21 cellular contexts compared by ENCODE assay signal in genomic region chr1:40928699-40929098, GRCh38. TPM values are rescaled to one million over a fixed set of nuclear protein-coding genes. Genes with fewer than 3 reads are reported as not detected.
DNase-seq lines count a peak whose midpoint lies in the region; ATAC-seq and TF ChIP-seq lines count a peak whose summit lies in the region.
"Had no signal": no experiment of that assay in that cellular context is flagged by ENCODE, and none has a peak within 500 bp of the region (broad histone marks: within the 10 kb centered on the region; RNA-seq: fewer than 3 reads in every experiment).

No MANE protein-coding gene starts in this region.

- ATAC-seq in heart right ventricle, result no peak
- ATAC-seq in natural killer cell treated with Interleukin-12 subunit alpha and Interleukin-12 subunit beta and Interleukin-15 and Interleukin-18, amount 100 ng/mL, for 72 hours, result no peak
- ATAC-seq: CD8-positive, alpha-beta T cell; GM23338; HCT116 had no signal

- H3K79me2 ChIP-seq in OCI-LY3 (ENCODE audit: low read length), result no peaks in the 10 kb centered on the region

- intact Hi-C loops in heart right ventricle (cut with DNase I), result no loop called here

- no peak overlapping the region for H3K4me3 Mint-ChIP-seq in nephron progenitor cell
- H3K4me3 Mint-ChIP-seq in natural killer cell treated with Interleukin-12 subunit alpha and Interleukin-12 subunit beta and Interleukin-15 and Interleukin-18, amount 100 ng/mL, for 72 hours, result no peak overlapping the region
- H3K4me3 Mint-ChIP-seq: B cell; CD4-positive, CD25-positive, alpha-beta regulatory T cell; CD8-positive, alpha-beta T cell; GM23338; H9; HFFc6 had no signal

- H3K9me3 ChIP-seq in OCI-LY3 (ENCODE audit: insufficient read depth, low read length) (no peaks in the 10 kb centered on the region), subcutaneous abdominal adipose tissue (ENCODE audit: control insufficient read depth in 5 of 5, low read length in 5 of 5) (no peaks in the 10 kb centered on the region), heart right ventricle (no peaks in the 10 kb centered on the region)
- H3K9me3 ChIP-seq: BLaER1, Caco-2 had no signal

- TF ChIP-seq CTCF in OCI-LY3 (IDR thresholded peaks at IDR 0.05; ENCODE audit: low read depth, low read length), result no peak
- no peak for TF ChIP-seq CTCF in nephron progenitor cell (IDR thresholded peaks at IDR 0.05)
- no peak for TF ChIP-seq CTCF in heart right ventricle (IDR thresholded peaks at IDR 0.05)

- H3K27ac ChIP-seq in OCI-LY3 (ENCODE audit: low read length) (peak overlapping the region; percentile 85), subcutaneous abdominal adipose tissue (ENCODE audit: low read depth, low read length) (peak overlapping the region; percentile 15), heart right ventricle (no peak overlapping the region)
- H3K27ac ChIP-seq: 22Rv1, BLaER1, C4-2B had no signal

- H3K4me3 ChIP-seq in OCI-LY3 (ENCODE audit: low read length), result no peak overlapping the region
- H3K4me3 ChIP-seq in subcutaneous abdominal adipose tissue (ENCODE audit: low read depth in 1 of 5, low read length in 5 of 5), result no peak overlapping the region
- no peak overlapping the region for H3K4me3 ChIP-seq in heart right ventricle
- H3K4me3 ChIP-seq: BLaER1, GM23338 had no signal

- H3K27ac Mint-ChIP-seq in nephron progenitor cell, result peak overlapping the region; percentile 27
- no peak overlapping the region for H3K27ac Mint-ChIP-seq in natural killer cell treated with Interleukin-12 subunit alpha and Interleukin-12 subunit beta and Interleukin-15 and Interleukin-18, amount 100 ng/mL, for 72 hours
- H3K27ac Mint-ChIP-seq: B cell; CD4-positive, CD25-positive, alpha-beta regulatory T cell; CD8-positive, alpha-beta T cell; GM23338; H9; HFFc6 had no signal

- H2AFZ ChIP-seq in OCI-LY3 (ENCODE audit: low read depth, low read length), result 0 out of 2 replicates have a peak overlapping the region, but pooled peaks have one; percentile 22
- H2AFZ ChIP-seq: GM23338 had no signal

- DNase-seq in DMS 273 (lab: John Stamatoyannopoulos, UW; ENCODE audit: unreplicated experiment) (peak; percentile 91), DMS 273 treated with DMSO at 0.1 percent for 48 hours (lab: John Stamatoyannopoulos, UW) (no peak), nephron progenitor cell (no peak), heart right ventricle (no peak)
- DNase-seq in effector CD8-positive, alpha-beta T cell (lab: John Stamatoyannopoulos, UW), result no peak
- no peak for DNase-seq in natural killer cell treated with Interleukin-12 subunit alpha and Interleukin-12 subunit beta and Interleukin-15 and Interleukin-18, amount 100 ng/mL, for 72 hours (ENCODE audit: low spot score)
- DNase-seq: Caco-2; CD4-positive, CD25-positive, alpha-beta regulatory T cell; CD8-positive, alpha-beta T cell; DMS153; DND-41; H9; HFFc6 had no signal

- no peaks in the 10 kb centered on the region for H4K20me1 ChIP-seq in OCI-LY3 (ENCODE audit: insufficient read depth, low read length)
- H4K20me1 ChIP-seq: BLaER1 had no signal

- no peaks in the 10 kb centered on the region for H3K27me3 ChIP-seq in OCI-LY3 (ENCODE audit: low read depth, low read length)
- H3K27me3 ChIP-seq in subcutaneous abdominal adipose tissue (ENCODE audit: control insufficient read depth in 5 of 5, insufficient read depth in 4 of 5, low read length in 5 of 5), result no peaks in the 10 kb centered on the region
- H3K27me3 ChIP-seq in heart right ventricle, result no peaks in the 10 kb centered on the region
- H3K27me3 ChIP-seq: BLaER1 had no signal

- no peaks in the 10 kb centered on the region for H3K9me3 Mint-ChIP-seq in nephron progenitor cell
- H3K9me3 Mint-ChIP-seq in natural killer cell treated with Interleukin-12 subunit alpha and Interleukin-12 subunit beta and Interleukin-15 and Interleukin-18, amount 100 ng/mL, for 72 hours, result no peaks in the 10 kb centered on the region
- H3K9me3 Mint-ChIP-seq: CD4-positive, CD25-positive, alpha-beta regulatory T cell; CD8-positive, alpha-beta T cell; GM23338; HFFc6 had no signal

- peaks cover 16% of the 10 kb centered on the region for H3K27me3 Mint-ChIP-seq in nephron progenitor cell (ENCODE audit: low read depth, poor library complexity)
- H3K27me3 Mint-ChIP-seq in natural killer cell treated with Interleukin-12 subunit alpha and Interleukin-12 subunit beta and Interleukin-15 and Interleukin-18, amount 100 ng/mL, for 72 hours, result peaks cover 8 to 9% of the 10 kb centered on the region in 2 donors

- peaks cover 45% of the 10 kb centered on the region for H3K4me1 Mint-ChIP-seq in nephron progenitor cell
- no peaks in the 10 kb centered on the region for H3K4me1 Mint-ChIP-seq in natural killer cell treated with Interleukin-12 subunit alpha and Interleukin-12 subunit beta and Interleukin-15 and Interleukin-18, amount 100 ng/mL, for 72 hours (ENCODE audit: low read depth in 2 of 2)
- H3K4me1 Mint-ChIP-seq: B cell; CD4-positive, CD25-positive, alpha-beta regulatory T cell had no signal

- H3K4me1 ChIP-seq in OCI-LY3 (ENCODE audit: low read length) (peaks cover 34% of the 10 kb centered on the region), subcutaneous abdominal adipose tissue (ENCODE audit: control insufficient read depth in 5 of 5, insufficient read depth in 5 of 5, low read length in 5 of 5) (peaks cover 13 to 45% (median 34%) of the 10 kb centered on the region in 5 donors), heart right ventricle (peaks cover 0 to 15% (median 0%) of the 10 kb centered on the region in 9 donors)
- H3K4me1 ChIP-seq: Caco-2 had no signal

- H3K4me2 ChIP-seq in OCI-LY3 (ENCODE audit: low read length), result peak overlapping the region; percentile 51
- H3K4me2 ChIP-seq: BLaER1, GM23338 had no signal

- H3K36me3 ChIP-seq in OCI-LY3 (replicated peaks; ENCODE audit: low read depth, low read length) (no peaks in the 10 kb centered on the region), subcutaneous abdominal adipose tissue (ENCODE audit: control insufficient read depth in 5 of 5, insufficient read depth in 5 of 5, low read length in 5 of 5) (no peaks in the 10 kb centered on the region), heart right ventricle (no peaks in the 10 kb centered on the region)
- H3K36me3 ChIP-seq: BLaER1 had no signal

- H3K9ac ChIP-seq in OCI-LY3 (ENCODE audit: low read length) (peak overlapping the region; percentile 48; the same call in 1 of the 2 replicates), subcutaneous abdominal adipose tissue (ENCODE audit: low read length in 5 of 5) (no peak overlapping the region)
- H3K9ac ChIP-seq: BLaER1 had no signal

- 95 to 100% methylated on average over 2 of the region's 2 CpGs for WGBS in heart right ventricle, 2 donors

- no peaks in the 10 kb centered on the region for H3K36me3 Mint-ChIP-seq in nephron progenitor cell (ENCODE audit: low read depth)
- no peaks in the 10 kb centered on the region for H3K36me3 Mint-ChIP-seq in natural killer cell treated with Interleukin-12 subunit alpha and Interleukin-12 subunit beta and Interleukin-15 and Interleukin-18, amount 100 ng/mL, for 72 hours
- H3K36me3 Mint-ChIP-seq: CD4-positive, CD25-positive, alpha-beta regulatory T cell; CD8-positive, alpha-beta T cell had no signal

RNA-seq across cellular contexts. Expression of gene CTPS1, which starts 50.8 kb away (rescaled TPM):
- 10 to 100 TPM in 1 of 10 donors, 1 to 10 TPM in 9; 6.0 to 12.1 (median 7.1) TPM for total RNA-seq in heart right ventricle
- 10 to 100 TPM in 1 of 2 donors, 1 to 10 TPM in 1; 4.6 to 12.0 TPM for polyA plus RNA-seq in heart right ventricle
- 100 to 1,000 TPM in 1 of 2 donors, 10 to 100 TPM in 1; 83.1 to 152 TPM for total RNA-seq in natural killer cell treated with Interleukin-12 subunit alpha and Interleukin-12 subunit beta and Interleukin-15 and Interleukin-18, amount 100 ng/mL, for 72 hours

Comparison
In these comparisons a context has a peak if more than half of its experiments do, and no peak if none do; other contexts are left out.
1. H3K27ac ChIP-seq: peak in OCI-LY3 (single experiment) and subcutaneous abdominal adipose tissue (single experiment); none in heart right ventricle (0 of 10).
2. RNA of gene CTPS1, which starts 50.8 kb away (total RNA-seq): 83.1 to 152 TPM in natural killer cell treated with Interleukin-12 subunit alpha and Interleukin-12 subunit beta and Interleukin-15 and Interleukin-18, amount 100 ng/mL, for 72 hours; 6.0 to 12.1 TPM in heart right ventricle; every median in the first group is over 4 times any median in the second.